22 cellular contexts compared by ENCODE assay signal in the genomic region with DNA sequence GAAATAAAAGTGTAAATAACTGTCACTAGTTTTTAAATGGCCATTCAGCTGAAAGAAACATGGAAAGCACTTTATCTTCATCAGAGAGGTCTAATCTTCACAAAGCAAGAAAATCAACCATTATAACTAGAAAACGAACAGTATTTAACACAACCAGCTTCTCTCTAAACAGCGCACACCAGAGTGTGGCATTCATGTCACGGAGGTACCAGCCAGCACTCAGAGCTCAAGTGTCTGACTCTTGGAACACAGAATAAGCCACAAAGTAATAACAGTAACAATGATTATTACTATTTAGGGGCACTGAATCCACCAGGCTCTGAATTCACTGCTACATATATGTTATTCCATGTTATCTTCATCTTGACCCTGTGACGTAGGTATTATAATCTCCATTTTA.
DNase-seq lines count a peak whose midpoint lies in the region; TF ChIP-seq lines count a peak whose summit lies in the region.
"Had no signal": no experiment of that assay in that cellular context is flagged by ENCODE, and none has a peak within 500 bp of the region (broad histone marks: within the 10 kb centered on the region; RNA-seq: fewer than 3 reads in every experiment).

No MANE protein-coding gene starts in this region.

- H3K27me3 ChIP-seq in duodenal mucosa (ENCODE audit: control insufficient read depth in 1 of 2, insufficient read depth in 2 of 2, low read length in 2 of 2) (no peaks in the 10 kb centered on the region), right atrium auricular region (no peaks in the 10 kb centered on the region), tibial nerve (no peaks in the 10 kb centered on the region)
- H3K27me3 ChIP-seq: brain microvascular endothelial cell had no signal

- DNase-seq in right atrium auricular region (ENCODE audit: low spot score) (no peak), mesothelial cell of epicardium (ENCODE audit: low spot score in 2 of 2, unreplicated experiment in 2 of 2) (no peak), tibial nerve (ENCODE audit: low spot score in 2 of 2) (no peak), NCI-H526 (lab: John Stamatoyannopoulos, UW) (no peak), NCI-H2196 treated with DMSO at 0.1 percent for 48 hours (lab: John Stamatoyannopoulos, UW; ENCODE audit: unreplicated experiment) (no peak)
- DNase-seq in activated CD4-positive, alpha-beta T cell treated with anti-CD3 and anti-CD28 coated beads, Interleukin-2, amount 50 U/mL, for 4 hours: no peak
- DNase-seq: activated CD4-positive, alpha-beta T cell treated with anti-CD3 and anti-CD28 coated beads for 36 hours; activated CD8-positive, alpha-beta T cell treated with anti-CD3 and anti-CD28 coated beads, Interleukin-2, amount 10 ng/mL, durations not matched to agents 7 days and 5 days; brain microvascular endothelial cell; CD8-positive, alpha-beta memory T cell; DMS 273 treated with DMSO at 0.1 percent for 48 hours; effector CD4-positive, alpha-beta T cell; Kasumi-1; NCI-H146; SHP77; small intestine; stimulated activated naive B cell treated with anti-CD40 and anti-IgM and Interleukin-4, amounts not matched to agents 10 μg/mL and 1 μg/mL and 100 μg/mL, for 72 hours; T-helper 2 cell had no signal

- H3K4me3 Mint-ChIP-seq in mesothelial cell of epicardium: no peak overlapping the region
- H3K4me3 Mint-ChIP-seq: activated CD4-positive, alpha-beta T cell treated with anti-CD3 and anti-CD28 coated beads for 36 hours; activated CD8-positive, alpha-beta T cell treated with anti-CD3 and anti-CD28 coated beads, Interleukin-2, amount 10 ng/mL, durations not matched to agents 7 days and 5 days; activated naive CD4-positive, alpha-beta T cell treated with anti-CD3 and anti-CD28 coated beads, Interleukin-2, amount 50 U/mL, for 24 hours; CD8-positive, alpha-beta memory T cell; memory B cell; stimulated activated naive B cell treated with anti-CD40 and anti-IgM and Interleukin-4, amounts not matched to agents 10 μg/mL and 1 μg/mL and 100 μg/mL, for 72 hours had no signal

- peak overlapping the region; percentile 27 for H3K27ac Mint-ChIP-seq in mesothelial cell of epicardium
- H3K27ac Mint-ChIP-seq: activated CD4-positive, alpha-beta T cell treated with anti-CD3 and anti-CD28 coated beads for 36 hours; activated CD8-positive, alpha-beta T cell treated with anti-CD3 and anti-CD28 coated beads, Interleukin-2, amount 10 ng/mL, durations not matched to agents 7 days and 5 days; activated naive CD4-positive, alpha-beta T cell treated with anti-CD3 and anti-CD28 coated beads, Interleukin-2, amount 50 U/mL, for 24 hours; activated T-helper 2 cell treated with anti-CD3 and anti-CD28 coated beads, Interferon-gamma antibody, Interleukin-2, Interleukin-4, amounts not matched to agents 10 μg/mL and 5 μg/mL and 100 μg/mL, durations not matched to agents 14 hours and 24 hours and 36 hours; CD8-positive, alpha-beta memory T cell; memory B cell; stimulated activated naive B cell treated with anti-CD40 and anti-IgM and Interleukin-4, amounts not matched to agents 10 μg/mL and 1 μg/mL and 100 μg/mL, for 72 hours had no signal

- H3K4me1 ChIP-seq in duodenal mucosa (ENCODE audit: control insufficient read depth in 1 of 2, insufficient read depth in 2 of 2, low read length in 2 of 2) (peaks cover 0 to 3% of the 10 kb centered on the region in 2 donors), right atrium auricular region (peaks cover 0 to 65% of the 10 kb centered on the region in 2 donors), tibial nerve (peaks cover 0 to 71% (median 39%) of the 10 kb centered on the region in 4 donors)

- TF ChIP-seq EP300 in tibial nerve (IDR thresholded peaks at IDR 0.05): no peak

- 88 to 90% methylated on average over 4 of the region's 4 CpGs for WGBS in tibial nerve, 2 donors

- H3K9me3 ChIP-seq in duodenal mucosa (ENCODE audit: control insufficient read depth in 1 of 2, low read length in 2 of 2) (no peaks in the 10 kb centered on the region), right atrium auricular region (no peaks in the 10 kb centered on the region), tibial nerve (no peaks in the 10 kb centered on the region)

- peak overlapping the region; percentile 14 for H3K27ac ChIP-seq in duodenal mucosa (ENCODE audit: low read depth, low read length)
- H3K27ac ChIP-seq in right atrium auricular region: peak overlapping the region; percentile 73 to 91
- H3K27ac ChIP-seq in tibial nerve: peak overlapping the region; percentile 64 to 91 (median 78)
- H3K27ac ChIP-seq: brain microvascular endothelial cell had no signal

- peaks cover 58% of the 10 kb centered on the region for H3K4me1 Mint-ChIP-seq in mesothelial cell of epicardium
- H3K4me1 Mint-ChIP-seq: activated CD4-positive, alpha-beta T cell treated with anti-CD3 and anti-CD28 coated beads for 36 hours; activated naive CD4-positive, alpha-beta T cell treated with anti-CD3 and anti-CD28 coated beads, Interleukin-2, amount 50 U/mL, for 24 hours had no signal

- TF ChIP-seq POLR2A in tibial nerve (IDR thresholded peaks at IDR 0.05): no peak

- H3K9me3 Mint-ChIP-seq in mesothelial cell of epicardium: no peaks in the 10 kb centered on the region
- H3K9me3 Mint-ChIP-seq: activated naive CD4-positive, alpha-beta T cell treated with anti-CD3 and anti-CD28 coated beads, Interleukin-2, amount 50 U/mL, for 24 hours; activated T-helper 2 cell treated with anti-CD3 and anti-CD28 coated beads, Interferon-gamma antibody, Interleukin-2, Interleukin-4, amounts not matched to agents 10 μg/mL and 5 μg/mL and 100 μg/mL, durations not matched to agents 14 hours and 24 hours and 36 hours; CD8-positive, alpha-beta memory T cell; memory B cell; stimulated activated naive B cell treated with anti-CD40 and anti-IgM and Interleukin-4, amounts not matched to agents 10 μg/mL and 1 μg/mL and 100 μg/mL, for 72 hours had no signal

- no peak overlapping the region for H3K4me3 ChIP-seq in duodenal mucosa (ENCODE audit: low read depth in 1 of 2, low read length in 2 of 2)
- H3K4me3 ChIP-seq in right atrium auricular region: no peak overlapping the region
- no peak overlapping the region for H3K4me3 ChIP-seq in tibial nerve

- no peaks in the 10 kb centered on the region for H3K36me3 Mint-ChIP-seq in mesothelial cell of epicardium
- H3K36me3 Mint-ChIP-seq: activated naive CD4-positive, alpha-beta T cell treated with anti-CD3 and anti-CD28 coated beads, Interleukin-2, amount 50 U/mL, for 24 hours; CD8-positive, alpha-beta memory T cell; memory B cell; stimulated activated naive B cell treated with anti-CD40 and anti-IgM and Interleukin-4, amounts not matched to agents 10 μg/mL and 1 μg/mL and 100 μg/mL, for 72 hours had no signal

- H3K9ac ChIP-seq in duodenal mucosa (ENCODE audit: low read depth in 1 of 2, low read length in 2 of 2): no peak overlapping the region

- no peak for TF ChIP-seq CTCF in right atrium auricular region (IDR thresholded peaks at IDR 0.05)
- TF ChIP-seq CTCF in mesothelial cell of epicardium (IDR thresholded peaks at IDR 0.05; ENCODE audit: unreplicated experiment): no peak
- no peak for TF ChIP-seq CTCF in tibial nerve (IDR thresholded peaks at IDR 0.05)

- H3K27me3 Mint-ChIP-seq in mesothelial cell of epicardium (ENCODE audit: low read depth): no peaks in the 10 kb centered on the region
- H3K27me3 Mint-ChIP-seq: activated naive CD4-positive, alpha-beta T cell treated with anti-CD3 and anti-CD28 coated beads, Interleukin-2, amount 50 U/mL, for 24 hours; stimulated activated naive B cell treated with anti-CD40 and anti-IgM and Interleukin-4, amounts not matched to agents 10 μg/mL and 1 μg/mL and 100 μg/mL, for 72 hours had no signal

- no peaks in the 10 kb centered on the region for H3K36me3 ChIP-seq in duodenal mucosa (ENCODE audit: control insufficient read depth in 1 of 2, insufficient read depth in 2 of 2, low read length in 2 of 2)
- H3K36me3 ChIP-seq in right atrium auricular region: no peaks in the 10 kb centered on the region
- no peaks in the 10 kb centered on the region for H3K36me3 ChIP-seq in tibial nerve
- H3K36me3 ChIP-seq: brain microvascular endothelial cell had no signal

Comparison
In these comparisons a context has a peak if more than half of its experiments do, and no peak if none do; other contexts are left out.
1. H3K27ac ChIP-seq: peak in every context shown above with its lines; median percentile 82 in right atrium auricular region; 78 in tibial nerve; 14 in duodenal mucosa.